ENCODE assay signal across 19 cellular contexts in the genomic region with DNA sequence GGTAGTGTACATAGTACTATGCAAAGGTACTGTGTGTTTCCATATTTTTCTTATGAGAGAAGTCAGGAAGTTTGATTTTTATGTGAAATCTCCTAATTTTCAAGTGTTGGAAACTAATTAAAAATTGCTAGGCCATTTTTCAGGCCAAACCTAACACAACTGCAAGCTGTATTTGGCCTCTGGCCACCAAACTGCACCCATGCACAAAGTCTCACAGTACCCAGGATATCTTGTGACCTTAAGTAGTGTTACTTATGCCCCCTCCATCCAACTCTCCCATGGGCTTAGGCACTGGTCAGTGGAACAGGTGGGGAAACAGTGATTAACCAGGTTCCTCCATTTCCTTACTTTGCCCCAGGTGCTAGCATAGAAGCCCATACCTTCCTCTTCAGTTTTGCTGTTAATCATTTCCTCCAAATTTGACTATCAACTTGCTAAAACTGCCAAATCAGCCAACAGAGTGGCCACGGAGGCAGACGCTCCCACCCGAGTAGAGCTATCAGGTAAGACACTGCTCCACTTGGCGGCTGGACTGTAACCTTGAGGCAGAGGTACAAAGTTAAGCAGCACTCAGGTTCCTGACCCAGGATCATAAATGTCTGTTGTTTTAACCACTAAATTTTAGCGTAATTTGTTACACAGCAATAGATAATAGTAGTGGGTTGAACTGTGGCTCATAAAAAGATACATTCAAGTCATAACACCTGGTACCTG. TPM values are rescaled to one million over a fixed set of nuclear protein-coding genes. Genes with fewer than 3 reads are reported as not detected.
A peak's percentile ranks its signal among the peaks of the same experiment; 100 is the strongest.
DNase-seq lines count a peak whose midpoint lies in the region; ATAC-seq and TF ChIP-seq lines count a peak whose summit lies in the region.
"Had no signal": no experiment of that assay in that cellular context is flagged by ENCODE, and none has a peak within 500 bp of the region (broad histone marks: within the 10 kb centered on the region; RNA-seq: fewer than 3 reads in every experiment).

No MANE protein-coding gene starts in this region.

- CTCF ChIA-PET in activated naive CD4-positive, alpha-beta T cell treated with anti-CD3 and anti-CD28 coated beads, Interleukin-2, amount 10 ng/mL, durations not matched to agents 7 days and 5 days (lab: Charles Lee): interaction anchor here (0.9 to 2.8 kb wide), 3 partner anchors 32 to 375 kb away, joined by 3 to 11 read pairs (median 5); no protein-coding TSS in a partner anchor
- CTCF ChIA-PET in T-cell (lab: Charles Lee): interaction anchor here in 1 of 2 donors (1.6 kb wide), 1 partner anchor 320 kb away, joined by 7 read pairs; no protein-coding TSS in a partner anchor

- no peaks in the 10 kb centered on the region for H3K9me3 Mint-ChIP-seq in activated naive CD4-positive, alpha-beta T cell treated with anti-CD3 and anti-CD28 coated beads, Interleukin-2, amount 50 U/mL, for 72 hours
- H3K9me3 Mint-ChIP-seq in activated naive CD4-positive, alpha-beta T cell treated with anti-CD3 and anti-CD28 coated beads, Interleukin-2, amount 10 ng/mL, durations not matched to agents 7 days and 5 days: no peaks in the 10 kb centered on the region
- H3K9me3 Mint-ChIP-seq in progenitor cell of endocrine pancreas (ENCODE audit: low read depth) (no peaks in the 10 kb centered on the region), T-cell (no peaks in the 10 kb centered on the region)
- H3K9me3 Mint-ChIP-seq: CD8-positive, alpha-beta T cell; HFFc6 had no signal

- H3K4me3 Mint-ChIP-seq in activated naive CD4-positive, alpha-beta T cell treated with anti-CD3 and anti-CD28 coated beads, Interleukin-2, amount 10 ng/mL, durations not matched to agents 7 days and 5 days: no peak overlapping the region
- no peak overlapping the region for H3K4me3 Mint-ChIP-seq in progenitor cell of endocrine pancreas (ENCODE audit: low read depth)
- H3K4me3 Mint-ChIP-seq in T-cell: no peak overlapping the region
- H3K4me3 Mint-ChIP-seq: B cell; CD8-positive, alpha-beta T cell; HFFc6 had no signal

- H3K27ac Mint-ChIP-seq in activated naive CD4-positive, alpha-beta T cell treated with anti-CD3 and anti-CD28 coated beads, Interleukin-2, amount 50 U/mL, for 72 hours: peak overlapping the region; percentile 30 to 36
- no peak overlapping the region for H3K27ac Mint-ChIP-seq in activated naive CD4-positive, alpha-beta T cell treated with anti-CD3 and anti-CD28 coated beads, Interleukin-2, amount 10 ng/mL, durations not matched to agents 7 days and 5 days
- H3K27ac Mint-ChIP-seq in progenitor cell of endocrine pancreas: peak overlapping the region; percentile 42
- no peak overlapping the region for H3K27ac Mint-ChIP-seq in T-cell
- H3K27ac Mint-ChIP-seq: B cell, HFFc6 had no signal

- POLR2A ChIA-PET in T-cell (lab: Charles Lee): no interaction called here

- no peak for DNase-seq in activated naive CD4-positive, alpha-beta T cell treated with anti-CD3 and anti-CD28 coated beads, Interleukin-2, amount 50 U/mL, for 72 hours (ENCODE audit: low spot score in 2 of 2)
- DNase-seq in activated naive CD4-positive, alpha-beta T cell treated with anti-CD3 and anti-CD28 coated beads, Interleukin-2, amount 10 ng/mL, durations not matched to agents 7 days and 5 days: no peak
- DNase-seq in left lobe of liver (ENCODE audit: low spot score) (no peak), progenitor cell of endocrine pancreas (ENCODE audit: low spot score, unreplicated experiment) (no peak), ureter (ENCODE audit: low spot score) (peak; percentile 22), foreskin melanocyte (no peak), T-cell (no peak)
- DNase-seq: Calu3; CD8-positive, alpha-beta T cell; DMS 273 treated with DMSO at 0.1 percent for 48 hours; DMS53; DND-41; EL; GOT3; H7; HFFc6 had no signal

- ATAC-seq in activated naive CD4-positive, alpha-beta T cell treated with anti-CD3 and anti-CD28 coated beads, Interleukin-2, amount 50 U/mL, for 72 hours: no peak
- peak; percentile 82 for ATAC-seq in left lobe of liver
- ATAC-seq in T-cell (replicated peaks in 1 of 4): no peak
- ATAC-seq: CD8-positive, alpha-beta T cell; GM12878; HCT116 had no signal

- H3K27me3 Mint-ChIP-seq in activated naive CD4-positive, alpha-beta T cell treated with anti-CD3 and anti-CD28 coated beads, Interleukin-2, amount 10 ng/mL, durations not matched to agents 7 days and 5 days: no peaks in the 10 kb centered on the region
- H3K27me3 Mint-ChIP-seq in progenitor cell of endocrine pancreas (no peaks in the 10 kb centered on the region), T-cell (no peaks in the 10 kb centered on the region)
- H3K27me3 Mint-ChIP-seq: B cell had no signal

- H3K4me1 Mint-ChIP-seq in activated naive CD4-positive, alpha-beta T cell treated with anti-CD3 and anti-CD28 coated beads, Interleukin-2, amount 10 ng/mL, durations not matched to agents 7 days and 5 days: no peaks in the 10 kb centered on the region
- H3K4me1 Mint-ChIP-seq in progenitor cell of endocrine pancreas (ENCODE audit: low read depth) (peaks cover 3% of the 10 kb centered on the region), T-cell (peaks cover 0 to 4% (median 0%) of the 10 kb centered on the region in 3 donors)
- H3K4me1 Mint-ChIP-seq: B cell had no signal

- TF ChIP-seq CTCF in progenitor cell of endocrine pancreas (IDR thresholded peaks at IDR 0.05; ENCODE audit: unreplicated experiment): no peak

- H3K36me3 Mint-ChIP-seq in activated naive CD4-positive, alpha-beta T cell treated with anti-CD3 and anti-CD28 coated beads, Interleukin-2, amount 50 U/mL, for 72 hours: peaks cover 0 to 5% of the 10 kb centered on the region in 2 donors
- peaks cover 15% of the 10 kb centered on the region for H3K36me3 Mint-ChIP-seq in activated naive CD4-positive, alpha-beta T cell treated with anti-CD3 and anti-CD28 coated beads, Interleukin-2, amount 10 ng/mL, durations not matched to agents 7 days and 5 days
- peaks cover 7% of the 10 kb centered on the region for H3K36me3 Mint-ChIP-seq in progenitor cell of endocrine pancreas (ENCODE audit: insufficient read depth)
- peaks cover 34% of the 10 kb centered on the region for H3K36me3 Mint-ChIP-seq in T-cell

RNA-seq across cellular contexts. Expression of a gene that starts 19.5 kb away (rescaled TPM):
- total RNA-seq in activated naive CD4-positive, alpha-beta T cell treated with anti-CD3 and anti-CD28 coated beads, Interleukin-2, amount 50 U/mL, for 72 hours: 1 to 10 TPM; 4.7 to 4.9 TPM
- 2.2 TPM for total RNA-seq in left lobe of liver
- total RNA-seq in progenitor cell of endocrine pancreas: 22.5 and 24.6 TPM in 2 replicates
- total RNA-seq in ureter: 10.7 TPM
- 1 to 10 TPM; 3.3 to 5.6 (median 4.5) TPM for total RNA-seq in T-cell

RNA-seq across cellular contexts. Expression of a gene that starts 39.3 kb away (rescaled TPM):
- total RNA-seq in activated naive CD4-positive, alpha-beta T cell treated with anti-CD3 and anti-CD28 coated beads, Interleukin-2, amount 50 U/mL, for 72 hours: 100 to 1,000 TPM; 568 to 788 TPM
- 173 TPM for total RNA-seq in left lobe of liver
- total RNA-seq in progenitor cell of endocrine pancreas: 716 and 720 TPM in 2 replicates
- 600 TPM for total RNA-seq in ureter
- total RNA-seq in T-cell: 100 to 1,000 TPM; 459 to 671 (median 508) TPM

RNA-seq across cellular contexts. Expression of a gene that starts 39.9 kb away (rescaled TPM):
- total RNA-seq in activated naive CD4-positive, alpha-beta T cell treated with anti-CD3 and anti-CD28 coated beads, Interleukin-2, amount 50 U/mL, for 72 hours: 10 to 100 TPM; 16.0 to 26.7 TPM
- total RNA-seq in left lobe of liver (4.0 TPM), progenitor cell of endocrine pancreas (17.0 and 19.0 TPM in 2 replicates), ureter (12.1 TPM), T-cell (1 to 10 TPM; 2.3 to 6.9 (median 5.3) TPM)

Comparison
In these comparisons a context has a peak if more than half of its experiments do, and no peak if none do; other contexts are left out.
1. H3K27ac Mint-ChIP-seq: peak in activated naive CD4-positive, alpha-beta T cell treated with anti-CD3 and anti-CD28 coated beads, Interleukin-2, amount 50 U/mL, for 72 hours (2 of 2) and progenitor cell of endocrine pancreas (single experiment); none in activated naive CD4-positive, alpha-beta T cell treated with anti-CD3 and anti-CD28 coated beads, Interleukin-2, amount 10 ng/mL, durations not matched to agents 7 days and 5 days (single experiment) and T-cell (0 of 2).